Comparison of ENCODE assay signal across 40 cellular contexts in the genomic region with DNA sequence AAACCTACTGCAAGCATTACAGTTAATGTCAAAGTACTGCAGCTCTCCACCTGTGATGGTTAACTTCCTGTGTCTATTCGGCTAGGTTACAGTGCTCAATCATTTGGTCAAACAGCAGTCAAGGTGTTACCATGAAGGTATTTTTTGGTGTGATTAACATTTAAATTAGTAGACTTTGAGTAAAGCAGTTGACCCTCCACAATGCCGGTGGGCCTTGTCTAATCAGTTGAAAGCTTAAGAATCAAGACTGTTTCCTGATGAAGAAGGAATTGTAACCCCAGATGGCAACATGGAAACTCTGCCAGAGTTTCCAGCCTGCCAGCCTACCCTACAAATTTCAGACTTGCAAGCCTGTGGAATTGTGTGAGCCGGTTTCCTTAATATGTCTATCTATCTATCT.
"Had no signal": no experiment of that assay in that cellular context is flagged by ENCODE, and none has a peak within 500 bp of the region (broad histone marks: within the 10 kb centered on the region; RNA-seq: fewer than 3 reads in every experiment).

No MANE protein-coding gene starts in this region.

- H3K27ac Mint-ChIP-seq: activated naive CD4-positive, alpha-beta T cell treated with anti-CD3 and anti-CD28 coated beads for 36 hours; activated naive CD4-positive, alpha-beta T cell treated with anti-CD3 and anti-CD28 coated beads, Interleukin-2, amount 10 ng/mL, durations not matched to agents 7 days and 5 days; activated naive CD4-positive, alpha-beta T cell treated with anti-CD3 and anti-CD28 coated beads, Interleukin-2, amount 50 U/mL, for 24 hours; activated naive CD4-positive, alpha-beta T cell treated with anti-CD3 and anti-CD28 coated beads, Interleukin-2, amount 50 U/mL, for 72 hours; activated naive CD8-positive, alpha-beta T cell; activated naive CD8-positive, alpha-beta T cell treated with anti-CD3 and anti-CD28 coated beads for 36 hours; activated naive CD8-positive, alpha-beta T cell treated with anti-CD3 and anti-CD28 coated beads, Interleukin-2, amount 10 ng/mL, durations not matched to agents 7 days and 5 days; activated naive CD8-positive, alpha-beta T cell treated with anti-CD3 and anti-CD28 coated beads, Interleukin-2, amount 50 U/mL, for 24 hours; activated T-cell treated with anti-CD3 and anti-CD28 coated beads, Interleukin-2, amount 50 U/mL, for 24 hours; activated T-cell treated with anti-CD3 and anti-CD28 coated beads, Interleukin-2, amount 50 U/mL, for 72 hours; activated T-helper 1 cell treated with anti-CD3 and anti-CD28 coated beads, Interleukin-12 subunit alpha, Interleukin-12 subunit beta, Interleukin-2, Interleukin-4 antibody, amounts not matched to agents 30 ng/mL and 10 ng/mL and 1 ng/mL, durations not matched to agents 14 hours and 24 hours and 36 hours; activated T-helper 17 cell treated with anti-CD3 and anti-CD28 coated beads, Interleukin-2, amount 50 U/mL, for 72 hours; activated T-helper 2 cell treated with anti-CD3 and anti-CD28 coated beads, Interferon-gamma antibody, Interleukin-2, Interleukin-4, amounts not matched to agents 10 μg/mL and 5 μg/mL and 100 μg/mL, durations not matched to agents 14 hours and 24 hours and 36 hours; brain had no signal

- H3K9me3 Mint-ChIP-seq: activated naive CD4-positive, alpha-beta T cell treated with anti-CD3 and anti-CD28 coated beads for 36 hours; activated naive CD4-positive, alpha-beta T cell treated with anti-CD3 and anti-CD28 coated beads, Interleukin-2, amount 10 ng/mL, durations not matched to agents 7 days and 5 days; activated naive CD4-positive, alpha-beta T cell treated with anti-CD3 and anti-CD28 coated beads, Interleukin-2, amount 50 U/mL, for 24 hours; activated naive CD8-positive, alpha-beta T cell treated with anti-CD3 and anti-CD28 coated beads for 36 hours; activated naive CD8-positive, alpha-beta T cell treated with anti-CD3 and anti-CD28 coated beads, Interleukin-2, amount 10 ng/mL, durations not matched to agents 7 days and 5 days; activated naive CD8-positive, alpha-beta T cell treated with anti-CD3 and anti-CD28 coated beads, Interleukin-2, amount 50 U/mL, for 24 hours; activated T-cell treated with anti-CD3 and anti-CD28 coated beads, Interleukin-2, amount 50 U/mL, for 24 hours; activated T-cell treated with anti-CD3 and anti-CD28 coated beads, Interleukin-2, amount 50 U/mL, for 4 hours; activated T-cell treated with anti-CD3 and anti-CD28 coated beads, Interleukin-2, amount 50 U/mL, for 72 hours; activated T-helper 1 cell treated with anti-CD3 and anti-CD28 coated beads, Interleukin-12 subunit alpha, Interleukin-12 subunit beta, Interleukin-2, Interleukin-4 antibody, amounts not matched to agents 30 ng/mL and 10 ng/mL and 1 ng/mL, durations not matched to agents 14 hours and 24 hours and 36 hours; activated T-helper 17 cell treated with anti-CD3 and anti-CD28 coated beads, Interleukin-2, amount 50 U/mL, for 72 hours; activated T-helper 2 cell treated with anti-CD3 and anti-CD28 coated beads, Interferon-gamma antibody, Interleukin-2, Interleukin-4, amounts not matched to agents 10 μg/mL and 5 μg/mL and 100 μg/mL, durations not matched to agents 14 hours and 24 hours and 36 hours; central memory CD8-positive, alpha-beta T cell had no signal

- DNase-seq: activated effector memory CD4-positive, alpha-beta T cell treated with anti-CD3 and anti-CD28 coated beads, Interleukin-2, amount 50 U/mL, for 16 hours; activated effector memory CD4-positive, alpha-beta T cell treated with Interleukin-2 at 50 U/mL for 16 hours; activated gamma-delta T cell; activated gamma-delta T cell treated with Interleukin-2 at 50 U/mL for 16 hours; activated naive CD4-positive, alpha-beta T cell; activated naive CD4-positive, alpha-beta T cell treated with anti-CD3 and anti-CD28 coated beads for 36 hours; activated naive CD4-positive, alpha-beta T cell treated with anti-CD3 and anti-CD28 coated beads, Interleukin-2, amount 10 ng/mL, durations not matched to agents 7 days and 5 days; activated naive CD4-positive, alpha-beta T cell treated with anti-CD3 and anti-CD28 coated beads, Interleukin-2, amount 50 U/mL, for 16 hours; activated naive CD4-positive, alpha-beta T cell treated with Interleukin-2 at 50 U/mL for 16 hours; activated naive CD8-positive, alpha-beta T cell treated with anti-CD3 and anti-CD28 coated beads for 36 hours; activated naive CD8-positive, alpha-beta T cell treated with anti-CD3 and anti-CD28 coated beads, Interleukin-2, amount 10 ng/mL, durations not matched to agents 7 days and 5 days; activated naive CD8-positive, alpha-beta T cell treated with anti-CD3 and anti-CD28 coated beads, Interleukin-2, amount 50 U/mL, for 24 hours; activated T-cell treated with anti-CD3 and anti-CD28 coated beads, Interleukin-2, amount 50 U/mL, for 1 hour; activated T-cell treated with anti-CD3 and anti-CD28 coated beads, Interleukin-2, amount 50 U/mL, for 24 hours; activated T-cell treated with anti-CD3 and anti-CD28 coated beads, Interleukin-2, amount 50 U/mL, for 4 hours; activated T-cell treated with anti-CD3 and anti-CD28 coated beads, Interleukin-2, amount 50 U/mL, for 48 hours; activated T-cell treated with anti-CD3 and anti-CD28 coated beads, Interleukin-2, amount 50 U/mL, for 72 hours; adrenal gland; amniotic stem cell; amygdala; anterior cingulate cortex; aorta; body of pancreas; brain microvascular endothelial cell; caudate nucleus; central memory CD4-positive, alpha-beta T cell; cerebellar nuclear complex had no signal

- H3K27me3 ChIP-seq: adrenal gland, ascending aorta, body of pancreas, brain microvascular endothelial cell, cardiac muscle cell had no signal

- H3K36me3 ChIP-seq: adrenal gland, ascending aorta, brain microvascular endothelial cell, breast epithelium, cardiac muscle cell had no signal

- H3K4me1 ChIP-seq: adrenal gland, ascending aorta, body of pancreas, breast epithelium had no signal

- H3K27ac ChIP-seq: adrenal gland, ascending aorta, body of pancreas, brain microvascular endothelial cell, breast epithelium, cardiac muscle cell had no signal

- H3K27me3 Mint-ChIP-seq: brain had no signal

- FAIRE-seq: astrocyte, bronchial epithelial cell had no signal

- ATAC-seq: activated naive CD4-positive, alpha-beta T cell treated with anti-CD3 and anti-CD28 coated beads, Interleukin-2, amount 50 U/mL, for 72 hours; activated naive CD8-positive, alpha-beta T cell treated with anti-CD3 and anti-CD28 coated beads, Interleukin-2, amount 50 U/mL, for 24 hours; activated T-cell treated with anti-CD3 and anti-CD28 coated beads, Interleukin-2, amount 50 U/mL, for 4 hours; activated T-cell treated with anti-CD3 and anti-CD28 coated beads, Interleukin-2, amount 50 U/mL, for 72 hours; activated T-helper 17 cell treated with anti-CD3 and anti-CD28 coated beads, Interleukin-2, amount 50 U/mL, for 72 hours; body of pancreas had no signal

- H3K4me1 Mint-ChIP-seq: activated naive CD4-positive, alpha-beta T cell treated with anti-CD3 and anti-CD28 coated beads, Interleukin-2, amount 10 ng/mL, durations not matched to agents 7 days and 5 days; activated naive CD4-positive, alpha-beta T cell treated with anti-CD3 and anti-CD28 coated beads, Interleukin-2, amount 50 U/mL, for 24 hours; activated naive CD8-positive, alpha-beta T cell treated with anti-CD3 and anti-CD28 coated beads for 36 hours; activated naive CD8-positive, alpha-beta T cell treated with anti-CD3 and anti-CD28 coated beads, Interleukin-2, amount 10 ng/mL, durations not matched to agents 7 days and 5 days; activated naive CD8-positive, alpha-beta T cell treated with anti-CD3 and anti-CD28 coated beads, Interleukin-2, amount 50 U/mL, for 24 hours; activated T-helper 17 cell treated with anti-CD3 and anti-CD28 coated beads, Interleukin-2, amount 50 U/mL, for 72 hours; central memory CD8-positive, alpha-beta T cell had no signal

- H3K4me3 Mint-ChIP-seq: activated naive CD4-positive, alpha-beta T cell treated with anti-CD3 and anti-CD28 coated beads for 36 hours; activated naive CD4-positive, alpha-beta T cell treated with anti-CD3 and anti-CD28 coated beads, Interleukin-2, amount 10 ng/mL, durations not matched to agents 7 days and 5 days; activated naive CD4-positive, alpha-beta T cell treated with anti-CD3 and anti-CD28 coated beads, Interleukin-2, amount 50 U/mL, for 24 hours; activated naive CD8-positive, alpha-beta T cell; activated naive CD8-positive, alpha-beta T cell treated with anti-CD3 and anti-CD28 coated beads for 36 hours; activated naive CD8-positive, alpha-beta T cell treated with anti-CD3 and anti-CD28 coated beads, Interleukin-2, amount 10 ng/mL, durations not matched to agents 7 days and 5 days; activated naive CD8-positive, alpha-beta T cell treated with anti-CD3 and anti-CD28 coated beads, Interleukin-2, amount 50 U/mL, for 24 hours; activated T-cell treated with anti-CD3 and anti-CD28 coated beads, Interleukin-2, amount 50 U/mL, for 24 hours; activated T-cell treated with anti-CD3 and anti-CD28 coated beads, Interleukin-2, amount 50 U/mL, for 4 hours; activated T-cell treated with anti-CD3 and anti-CD28 coated beads, Interleukin-2, amount 50 U/mL, for 72 hours; activated T-helper 1 cell treated with anti-CD3 and anti-CD28 coated beads, Interleukin-12 subunit alpha, Interleukin-12 subunit beta, Interleukin-2, Interleukin-4 antibody, amounts not matched to agents 30 ng/mL and 10 ng/mL and 1 ng/mL, durations not matched to agents 14 hours and 24 hours and 36 hours; activated T-helper 17 cell treated with anti-CD3 and anti-CD28 coated beads, Interleukin-2, amount 50 U/mL, for 72 hours; brain; central memory CD8-positive, alpha-beta T cell had no signal

- H3K4me3 ChIP-seq: adrenal gland, ascending aorta, body of pancreas, breast epithelium, cardiac muscle cell had no signal

- H3K9me3 ChIP-seq: adrenal gland, ascending aorta, body of pancreas, breast epithelium had no signal

- H3K36me3 Mint-ChIP-seq: activated naive CD4-positive, alpha-beta T cell treated with anti-CD3 and anti-CD28 coated beads, Interleukin-2, amount 10 ng/mL, durations not matched to agents 7 days and 5 days; activated naive CD4-positive, alpha-beta T cell treated with anti-CD3 and anti-CD28 coated beads, Interleukin-2, amount 50 U/mL, for 24 hours; activated naive CD4-positive, alpha-beta T cell treated with anti-CD3 and anti-CD28 coated beads, Interleukin-2, amount 50 U/mL, for 72 hours; activated naive CD8-positive, alpha-beta T cell; activated naive CD8-positive, alpha-beta T cell treated with anti-CD3 and anti-CD28 coated beads for 36 hours; activated naive CD8-positive, alpha-beta T cell treated with anti-CD3 and anti-CD28 coated beads, Interleukin-2, amount 10 ng/mL, durations not matched to agents 7 days and 5 days; brain had no signal
